ENCODE assay signal across 26 cellular contexts in genomic region chr10:116268976-116269375, GRCh38. TPM values are rescaled to one million over a fixed set of nuclear protein-coding genes. Genes with fewer than 3 reads are reported as not detected.
DNase-seq lines count a peak whose midpoint lies in the region; ATAC-seq, FAIRE-seq and TF ChIP-seq lines count a peak whose summit lies in the region.
"Had no signal": no experiment of that assay in that cellular context is flagged by ENCODE, and none has a peak within 500 bp of the region (broad histone marks: within the 10 kb centered on the region; RNA-seq: fewer than 3 reads in every experiment).

No MANE protein-coding gene starts in this region.

- FAIRE-seq in bronchial epithelial cell (lab: Jason Lieb, UNC), result no peak
- FAIRE-seq: pancreas had no signal

- H3K4me3 ChIP-seq in HCT116 (replicated peaks in 1 of 2; ENCODE audit: low read depth in 1 of 2, low read length in 2 of 2), result no peak overlapping the region
- no peak overlapping the region for H3K4me3 ChIP-seq in bronchial epithelial cell (ENCODE audit: low read depth, low read length)
- H3K4me3 ChIP-seq: BLaER1, pancreas, upper lobe of left lung had no signal

- DNase-seq in DMS53 (lab: John Stamatoyannopoulos, UW) (peak; percentile 4), DMS53 treated with DMSO at 0.1 percent for 48 hours (lab: John Stamatoyannopoulos, UW; ENCODE audit: unreplicated experiment) (no peak), HCT116 (ENCODE audit: low read depth, low spot score) (no peak), bronchial epithelial cell (ENCODE audit: low read depth) (peak; percentile 4), DMS79 treated with DMSO at 0.1 percent for 48 hours (lab: John Stamatoyannopoulos, UW) (no peak), GOT3 (lab: John Stamatoyannopoulos, UW) (no peak)
- DNase-seq in activated CD8-positive, alpha-beta memory T cell treated with anti-CD3 and anti-CD28 coated beads for 24 hours, result no peak
- DNase-seq: activated CD4-positive, alpha-beta memory T cell treated with anti-CD3 and anti-CD28 coated beads, Interleukin-2, amount 10 ng/mL, durations not matched to agents 7 days and 5 days; activated naive CD4-positive, alpha-beta T cell treated with anti-CD3 and anti-CD28 coated beads for 36 hours; activated T-cell treated with anti-CD3 and anti-CD28 coated beads, Interleukin-2, amount 50 U/mL, for 24 hours; aorta; effector memory CD8-positive, alpha-beta T cell; naive B cell; NCI-H2081; NCI-H526 treated with DMSO at 0.1 percent for 48 hours; pancreas; SHP77; stimulated activated CD4-positive, alpha-beta T cell treated with anti-CD3 and anti-CD28 coated beads, Interleukin-1b, Interleukin-23, amount 100 ng/mL, for 48 hours; stimulated activated naive CD8-positive, alpha-beta T cell treated with anti-CD3 and anti-CD28 coated beads, Interleukin-15, amount 100 ng/mL, for 72 hours; T-helper 2 cell; upper lobe of left lung had no signal

- no peak overlapping the region for H2AFZ ChIP-seq in HCT116 (ENCODE audit: low read depth, low read length, poor library complexity, severe bottlenecking)

- H3K36me3 Mint-ChIP-seq in nephron (ENCODE audit: low read depth), result peaks cover 12% of the 10 kb centered on the region
- H3K36me3 Mint-ChIP-seq: memory B cell, WTC11 had no signal

- intact Hi-C loops in HCT116 (cut with micrococcal nuclease), result no loop called here

- H3K27ac ChIP-seq in HCT116 (ENCODE audit: low read depth, low read length), result no peak overlapping the region
- H3K27ac ChIP-seq: BLaER1, pancreas, upper lobe of left lung had no signal

- peaks cover 17% of the 10 kb centered on the region for H3K4me1 Mint-ChIP-seq in nephron

- H3K27ac Mint-ChIP-seq in nephron, result peak overlapping the region in 2 of 3 experiments; percentile 19 to 29
- H3K27ac Mint-ChIP-seq: activated CD4-positive, alpha-beta memory T cell treated with anti-CD3 and anti-CD28 coated beads, Interleukin-2, amount 10 ng/mL, durations not matched to agents 7 days and 5 days; activated naive CD4-positive, alpha-beta T cell treated with anti-CD3 and anti-CD28 coated beads for 36 hours; activated T-cell treated with anti-CD3 and anti-CD28 coated beads, Interleukin-2, amount 50 U/mL, for 24 hours; effector memory CD8-positive, alpha-beta T cell; memory B cell; naive B cell; stimulated activated naive CD8-positive, alpha-beta T cell treated with anti-CD3 and anti-CD28 coated beads, Interleukin-15, amount 100 ng/mL, for 72 hours; WTC11 had no signal

- H3K9me2 ChIP-seq in HCT116 (ENCODE audit: insufficient read depth), result no peaks in the 10 kb centered on the region

- TF ChIP-seq RAD21 in HCT116 (IDR thresholded peaks at IDR 0.05; ENCODE audit: low read depth), result 0 out of 2 replicates have a peak, but pooled peaks have one; percentile 19

- CTCF ChIA-PET in HCT116 (lab: Charles Lee), result no interaction called here

- H3K27me3 ChIP-seq in HCT116 (ENCODE audit: insufficient read depth, low read length) (peaks cover 39% of the 10 kb centered on the region), bronchial epithelial cell (ENCODE audit: control insufficient read depth, insufficient read depth, low read length) (peaks cover 25% of the 10 kb centered on the region)

- H3K4me3 Mint-ChIP-seq in nephron, result peak overlapping the region in 2 of 3 experiments; percentile 62 to 83
- H3K4me3 Mint-ChIP-seq: activated CD4-positive, alpha-beta memory T cell treated with anti-CD3 and anti-CD28 coated beads, Interleukin-2, amount 10 ng/mL, durations not matched to agents 7 days and 5 days; activated naive CD4-positive, alpha-beta T cell treated with anti-CD3 and anti-CD28 coated beads for 36 hours; activated T-cell treated with anti-CD3 and anti-CD28 coated beads, Interleukin-2, amount 50 U/mL, for 24 hours; effector memory CD8-positive, alpha-beta T cell; memory B cell; stimulated activated naive CD8-positive, alpha-beta T cell treated with anti-CD3 and anti-CD28 coated beads, Interleukin-15, amount 100 ng/mL, for 72 hours; WTC11 had no signal

- TF ChIP-seq POLR2A in HCT116 (IDR thresholded peaks at IDR 0.05; ENCODE audit: borderline replicate concordance, extremely low read depth, insufficient read depth, insufficient read length), result no peak

- no peaks in the 10 kb centered on the region for H3K4me1 ChIP-seq in HCT116 (ENCODE audit: control insufficient read depth in 1 of 2, insufficient read depth in 2 of 2, low read length in 2 of 2)

- no peaks in the 10 kb centered on the region for H3K9me3 Mint-ChIP-seq in nephron
- H3K9me3 Mint-ChIP-seq: activated CD4-positive, alpha-beta memory T cell treated with anti-CD3 and anti-CD28 coated beads, Interleukin-2, amount 10 ng/mL, durations not matched to agents 7 days and 5 days; activated naive CD4-positive, alpha-beta T cell treated with anti-CD3 and anti-CD28 coated beads for 36 hours; activated T-cell treated with anti-CD3 and anti-CD28 coated beads, Interleukin-2, amount 50 U/mL, for 24 hours; stimulated activated naive CD8-positive, alpha-beta T cell treated with anti-CD3 and anti-CD28 coated beads, Interleukin-15, amount 100 ng/mL, for 72 hours; WTC11 had no signal

- no peak overlapping the region for H3K9ac ChIP-seq in HCT116 (ENCODE audit: low read length)
- H3K9ac ChIP-seq: BLaER1 had no signal

- TF ChIP-seq CTCF in HCT116 (IDR thresholded peaks at IDR 0.05 in 2 of 3, conservative IDR thresholded peaks at IDR 0.05 in 1 of 3; ENCODE audit: borderline replicate concordance in 1 of 3, insufficient read depth in 1 of 3, low read depth in 2 of 3, low read length in 2 of 3), result no peak
- TF ChIP-seq CTCF in bronchial epithelial cell (IDR thresholded peaks at IDR 0.05; ENCODE audit: insufficient read depth, low read length, severe bottlenecking), result no peak
- no peak for TF ChIP-seq CTCF in nephron (IDR thresholded peaks at IDR 0.05; ENCODE audit: unreplicated experiment in 3 of 3)

- H3K79me2 ChIP-seq in HCT116 (ENCODE audit: insufficient read depth, low read length), result no peaks in the 10 kb centered on the region

- POLR2A ChIA-PET in HCT116 (lab: Charles Lee), result no interaction called here

- RAD21 ChIA-PET in HCT116 (lab: Charles Lee; ENCODE audit: low non-redundant PET in 1 of 2, low total read pairs in 2 of 2, uncharacterized antibody in 2 of 2, unreplicated experiment in 2 of 2), result no interaction called here

- peak; percentile 58 for ATAC-seq in HCT116
- ATAC-seq: effector memory CD8-positive, alpha-beta T cell; pancreas; stimulated activated naive CD8-positive, alpha-beta T cell treated with anti-CD3 and anti-CD28 coated beads, Interleukin-15, amount 100 ng/mL, for 72 hours; WTC11 had no signal

- H3K9me3 ChIP-seq in HCT116 (ENCODE audit: control insufficient read depth in 1 of 2, insufficient read depth in 1 of 2, low read depth in 1 of 2, low read length in 2 of 2), result no peaks in the 10 kb centered on the region
- H3K9me3 ChIP-seq: pancreas, upper lobe of left lung had no signal

- H4K20me1 ChIP-seq in HCT116 (ENCODE audit: insufficient read depth), result no peaks in the 10 kb centered on the region
- H4K20me1 ChIP-seq: BLaER1 had no signal

- H3K36me3 ChIP-seq in HCT116 (ENCODE audit: control insufficient read depth in 1 of 2, insufficient read depth in 2 of 2, low read length in 2 of 2) (no peaks in the 10 kb centered on the region), bronchial epithelial cell (ENCODE audit: control insufficient read depth, insufficient read depth, low read length) (no peaks in the 10 kb centered on the region)
- H3K36me3 ChIP-seq: BLaER1, pancreas, upper lobe of left lung had no signal

- peaks cover 36% of the 10 kb centered on the region for H3K27me3 Mint-ChIP-seq in nephron (ENCODE audit: low read depth)

- no TSS peak for BruUV-seq in HCT116 (replicated peaks; lab: Mats Ljungman, UMichigan)

- no peak overlapping the region for H3K4me2 ChIP-seq in HCT116 (ENCODE audit: low read length)
- H3K4me2 ChIP-seq: BLaER1 had no signal

TF ChIP-seq in HCT116, 20 proteins besides CTCF, POLR2A, EP300 and RAD21:
- TF ChIP-seq EGR1 (IDR thresholded peaks at IDR 0.05; ENCODE audit: low read depth) (no peak), TCF7L2 (IDR thresholded peaks at IDR 0.05; ENCODE audit: borderline replicate concordance, extremely low read depth, insufficient read depth, insufficient read length) (no peak), SP1 (IDR thresholded peaks at IDR 0.05; ENCODE audit: low read depth) (no peak), POLR2AphosphoS5 (IDR thresholded peaks at IDR 0.05; ENCODE audit: low read depth, low read length) (no peak), ATF3 (IDR thresholded peaks at IDR 0.05) (no peak), JUND (IDR thresholded peaks at IDR 0.05) (no peak), ZBTB33 (IDR thresholded peaks at IDR 0.05; ENCODE audit: extremely low read depth, insufficient replicate concordance, low read length) (no peak), SIN3A (IDR thresholded peaks at IDR 0.05; ENCODE audit: low read depth) (no peak), ELF1 (IDR thresholded peaks at IDR 0.05; ENCODE audit: borderline replicate concordance, low read depth) (no peak)
- TF ChIP-seq, protein P1, sequence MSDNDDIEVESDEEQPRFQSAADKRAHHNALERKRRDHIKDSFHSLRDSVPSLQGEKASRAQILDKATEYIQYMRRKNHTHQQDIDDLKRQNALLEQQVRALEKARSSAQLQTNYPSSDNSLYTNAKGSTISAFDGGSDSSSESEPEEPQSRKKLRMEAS (IDR thresholded peaks at IDR 0.05), result no peak

RNA-seq across cellular contexts. Expression of gene GFRA1, which starts 4.0 kb away (rescaled TPM):
- total RNA-seq in HCT116 (2021; ENCODE audit: unreplicated experiment), result 0.30 TPM
- 0.03 TPM in 1 of 2 replicates, not detected in the other for polyA plus RNA-seq in HCT116 (2012)
- total RNA-seq in bronchial epithelial cell, result under 0.01 TPM in 2 replicates
- total RNA-seq: activated CD4-positive, alpha-beta memory T cell treated with anti-CD3 and anti-CD28 coated beads, Interleukin-2, amount 10 ng/mL, durations not matched to agents 7 days and 5 days; activated naive CD4-positive, alpha-beta T cell treated with anti-CD3 and anti-CD28 coated beads for 36 hours had no signal

RNA-seq across cellular contexts. Expression of gene CCDC172, which starts 55.3 kb away (rescaled TPM):
- not detected for total RNA-seq in HCT116 (2021; ENCODE audit: unreplicated experiment)
- not detected in 2 replicates for polyA plus RNA-seq in HCT116 (2012)
- total RNA-seq in bronchial epithelial cell, result not detected in 2 replicates
- total RNA-seq: A172; activated CD4-positive, alpha-beta memory T cell treated with anti-CD3 and anti-CD28 coated beads, Interleukin-2, amount 10 ng/mL, durations not matched to agents 7 days and 5 days; activated naive CD4-positive, alpha-beta T cell treated with anti-CD3 and anti-CD28 coated beads for 36 hours; aorta; pancreas; upper lobe of left lung had no signal
- polyA plus RNA-seq: aorta, pancreas had no signal

Comparison
In these comparisons a context has a peak if more than half of its experiments do, and no peak if none do; other contexts are left out.
1. DNase-seq: peak in DMS53 (single experiment) and bronchial epithelial cell (single experiment); none in DMS53 treated with DMSO at 0.1 percent for 48 hours (single experiment), HCT116 (single experiment), DMS79 treated with DMSO at 0.1 percent for 48 hours (single experiment), GOT3 (single experiment) and activated CD8-positive, alpha-beta memory T cell treated with anti-CD3 and anti-CD28 coated beads for 24 hours (single experiment).